Comparison of ENCODE assay signal across 1 cellular context in the genomic region with DNA sequence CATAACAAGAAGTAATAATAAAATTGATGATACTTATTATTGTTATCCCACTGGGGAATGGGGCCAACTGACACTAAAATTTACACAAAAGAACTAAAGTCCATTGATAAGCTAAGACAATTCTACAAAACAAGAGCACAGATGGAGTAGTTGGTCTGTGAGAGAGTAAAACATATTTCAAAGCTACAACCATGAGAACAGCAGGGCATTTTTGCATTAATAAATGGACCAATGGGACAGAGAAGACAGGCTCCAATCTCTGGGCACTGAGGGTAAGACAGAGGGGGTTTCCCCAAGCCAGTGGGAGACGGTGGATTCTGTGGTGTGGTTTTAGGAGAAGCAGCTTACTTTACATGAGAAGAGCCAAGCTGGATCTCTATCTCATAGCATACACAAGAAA.
TF ChIP-seq lines count a peak whose summit lies in the region.

No MANE protein-coding gene starts in this region.

TF ChIP-seq in GM23338, 12 proteins besides CTCF, POLR2A, EP300 and RAD21:
- TF ChIP-seq, protein P1, sequence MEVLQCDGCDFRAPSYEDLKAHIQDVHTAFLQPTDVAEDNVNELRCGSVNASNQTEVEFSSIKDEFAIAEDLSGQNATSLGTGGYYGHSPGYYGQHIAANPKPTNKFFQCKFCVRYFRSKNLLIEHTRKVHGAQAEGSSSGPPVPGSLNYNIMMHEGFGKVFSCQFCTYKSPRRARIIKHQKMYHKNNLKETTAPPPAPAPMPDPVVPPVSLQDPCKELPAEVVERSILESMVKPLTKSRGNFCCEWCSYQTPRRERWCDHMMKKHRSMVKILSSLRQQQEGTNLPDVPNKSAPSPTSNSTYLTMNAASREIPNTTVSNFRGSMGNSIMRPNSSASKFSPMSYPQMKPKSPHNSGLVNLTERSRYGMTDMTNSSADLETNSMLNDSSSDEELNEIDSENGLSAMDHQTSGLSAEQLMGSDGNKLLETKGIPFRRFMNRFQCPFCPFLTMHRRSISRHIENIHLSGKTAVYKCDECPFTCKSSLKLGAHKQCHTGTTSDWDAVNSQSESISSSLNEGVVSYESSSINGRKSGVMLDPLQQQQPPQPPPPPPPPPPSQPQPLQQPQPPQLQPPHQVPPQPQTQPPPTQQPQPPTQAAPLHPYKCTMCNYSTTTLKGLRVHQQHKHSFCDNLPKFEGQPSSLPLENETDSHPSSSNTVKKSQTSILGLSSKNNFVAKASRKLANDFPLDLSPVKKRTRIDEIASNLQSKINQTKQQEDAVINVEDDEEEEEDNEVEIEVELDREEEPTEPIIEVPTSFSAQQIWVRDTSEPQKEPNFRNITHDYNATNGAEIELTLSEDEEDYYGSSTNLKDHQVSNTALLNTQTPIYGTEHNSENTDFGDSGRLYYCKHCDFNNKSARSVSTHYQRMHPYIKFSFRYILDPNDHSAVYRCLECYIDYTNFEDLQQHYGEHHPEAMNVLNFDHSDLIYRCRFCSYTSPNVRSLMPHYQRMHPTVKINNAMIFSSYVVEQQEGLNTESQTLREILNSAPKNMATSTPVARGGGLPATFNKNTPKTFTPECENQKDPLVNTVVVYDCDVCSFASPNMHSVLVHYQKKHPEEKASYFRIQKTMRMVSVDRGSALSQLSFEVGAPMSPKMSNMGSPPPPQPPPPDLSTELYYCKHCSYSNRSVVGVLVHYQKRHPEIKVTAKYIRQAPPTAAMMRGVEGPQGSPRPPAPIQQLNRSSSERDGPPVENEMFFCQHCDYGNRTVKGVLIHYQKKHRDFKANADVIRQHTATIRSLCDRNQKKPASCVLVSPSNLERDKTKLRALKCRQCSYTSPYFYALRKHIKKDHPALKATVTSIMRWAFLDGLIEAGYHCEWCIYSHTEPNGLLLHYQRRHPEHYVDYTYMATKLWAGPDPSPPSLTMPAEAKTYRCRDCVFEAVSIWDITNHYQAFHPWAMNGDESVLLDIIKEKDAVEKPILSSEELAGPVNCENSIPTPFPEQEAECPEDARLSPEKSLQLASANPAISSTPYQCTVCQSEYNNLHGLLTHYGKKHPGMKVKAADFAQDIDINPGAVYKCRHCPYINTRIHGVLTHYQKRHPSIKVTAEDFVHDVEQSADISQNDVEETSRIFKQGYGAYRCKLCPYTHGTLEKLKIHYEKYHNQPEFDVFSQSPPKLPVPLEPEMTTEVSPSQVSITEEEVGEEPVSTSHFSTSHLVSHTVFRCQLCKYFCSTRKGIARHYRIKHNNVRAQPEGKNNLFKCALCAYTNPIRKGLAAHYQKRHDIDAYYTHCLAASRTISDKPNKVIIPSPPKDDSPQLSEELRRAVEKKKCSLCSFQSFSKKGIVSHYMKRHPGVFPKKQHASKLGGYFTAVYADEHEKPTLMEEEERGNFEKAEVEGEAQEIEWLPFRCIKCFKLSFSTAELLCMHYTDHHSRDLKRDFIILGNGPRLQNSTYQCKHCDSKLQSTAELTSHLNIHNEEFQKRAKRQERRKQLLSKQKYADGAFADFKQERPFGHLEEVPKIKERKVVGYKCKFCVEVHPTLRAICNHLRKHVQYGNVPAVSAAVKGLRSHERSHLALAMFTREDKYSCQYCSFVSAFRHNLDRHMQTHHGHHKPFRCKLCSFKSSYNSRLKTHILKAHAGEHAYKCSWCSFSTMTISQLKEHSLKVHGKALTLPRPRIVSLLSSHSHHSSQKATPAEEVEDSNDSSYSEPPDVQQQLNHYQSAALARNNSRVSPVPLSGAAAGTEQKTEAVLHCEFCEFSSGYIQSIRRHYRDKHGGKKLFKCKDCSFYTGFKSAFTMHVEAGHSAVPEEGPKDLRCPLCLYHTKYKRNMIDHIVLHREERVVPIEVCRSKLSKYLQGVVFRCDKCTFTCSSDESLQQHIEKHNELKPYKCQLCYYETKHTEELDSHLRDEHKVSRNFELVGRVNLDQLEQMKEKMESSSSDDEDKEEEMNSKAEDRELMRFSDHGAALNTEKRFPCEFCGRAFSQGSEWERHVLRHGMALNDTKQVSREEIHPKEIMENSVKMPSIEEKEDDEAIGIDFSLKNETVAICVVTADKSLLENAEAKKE (CRISPR knock-in tag; IDR thresholded peaks at IDR 0.05), result no peak
- no peak for TF ChIP-seq EZH2phosphoT487 (IDR thresholded peaks at IDR 0.05; ENCODE audit: unreplicated experiment)
- no peak for TF ChIP-seq EZH2 (IDR thresholded peaks at IDR 0.05; ENCODE audit: low read depth, unreplicated experiment)
- no peak for TF ChIP-seq CREB1 (CRISPR knock-in tag; IDR thresholded peaks at IDR 0.05; ENCODE audit: low read depth)
- no peak for TF ChIP-seq POLR2AphosphoS5 (IDR thresholded peaks at IDR 0.05; ENCODE audit: low read depth)
- no peak for TF ChIP-seq NANOG (IDR thresholded peaks at IDR 0.05; ENCODE audit: borderline replicate concordance)
- TF ChIP-seq, protein P2, sequence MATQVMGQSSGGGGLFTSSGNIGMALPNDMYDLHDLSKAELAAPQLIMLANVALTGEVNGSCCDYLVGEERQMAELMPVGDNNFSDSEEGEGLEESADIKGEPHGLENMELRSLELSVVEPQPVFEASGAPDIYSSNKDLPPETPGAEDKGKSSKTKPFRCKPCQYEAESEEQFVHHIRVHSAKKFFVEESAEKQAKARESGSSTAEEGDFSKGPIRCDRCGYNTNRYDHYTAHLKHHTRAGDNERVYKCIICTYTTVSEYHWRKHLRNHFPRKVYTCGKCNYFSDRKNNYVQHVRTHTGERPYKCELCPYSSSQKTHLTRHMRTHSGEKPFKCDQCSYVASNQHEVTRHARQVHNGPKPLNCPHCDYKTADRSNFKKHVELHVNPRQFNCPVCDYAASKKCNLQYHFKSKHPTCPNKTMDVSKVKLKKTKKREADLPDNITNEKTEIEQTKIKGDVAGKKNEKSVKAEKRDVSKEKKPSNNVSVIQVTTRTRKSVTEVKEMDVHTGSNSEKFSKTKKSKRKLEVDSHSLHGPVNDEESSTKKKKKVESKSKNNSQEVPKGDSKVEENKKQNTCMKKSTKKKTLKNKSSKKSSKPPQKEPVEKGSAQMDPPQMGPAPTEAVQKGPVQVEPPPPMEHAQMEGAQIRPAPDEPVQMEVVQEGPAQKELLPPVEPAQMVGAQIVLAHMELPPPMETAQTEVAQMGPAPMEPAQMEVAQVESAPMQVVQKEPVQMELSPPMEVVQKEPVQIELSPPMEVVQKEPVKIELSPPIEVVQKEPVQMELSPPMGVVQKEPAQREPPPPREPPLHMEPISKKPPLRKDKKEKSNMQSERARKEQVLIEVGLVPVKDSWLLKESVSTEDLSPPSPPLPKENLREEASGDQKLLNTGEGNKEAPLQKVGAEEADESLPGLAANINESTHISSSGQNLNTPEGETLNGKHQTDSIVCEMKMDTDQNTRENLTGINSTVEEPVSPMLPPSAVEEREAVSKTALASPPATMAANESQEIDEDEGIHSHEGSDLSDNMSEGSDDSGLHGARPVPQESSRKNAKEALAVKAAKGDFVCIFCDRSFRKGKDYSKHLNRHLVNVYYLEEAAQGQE (IDR thresholded peaks at IDR 0.05; ENCODE audit: unreplicated experiment), result no peak
- TF ChIP-seq ZNF114 (CRISPR knock-in tag; IDR thresholded peaks at IDR 0.05), result no peak
- TF ChIP-seq, protein P3, sequence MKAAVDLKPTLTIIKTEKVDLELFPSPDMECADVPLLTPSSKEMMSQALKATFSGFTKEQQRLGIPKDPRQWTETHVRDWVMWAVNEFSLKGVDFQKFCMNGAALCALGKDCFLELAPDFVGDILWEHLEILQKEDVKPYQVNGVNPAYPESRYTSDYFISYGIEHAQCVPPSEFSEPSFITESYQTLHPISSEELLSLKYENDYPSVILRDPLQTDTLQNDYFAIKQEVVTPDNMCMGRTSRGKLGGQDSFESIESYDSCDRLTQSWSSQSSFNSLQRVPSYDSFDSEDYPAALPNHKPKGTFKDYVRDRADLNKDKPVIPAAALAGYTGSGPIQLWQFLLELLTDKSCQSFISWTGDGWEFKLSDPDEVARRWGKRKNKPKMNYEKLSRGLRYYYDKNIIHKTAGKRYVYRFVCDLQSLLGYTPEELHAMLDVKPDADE (IDR thresholded peaks at IDR 0.05), result no peak
- TF ChIP-seq ZNF331 (CRISPR knock-in tag; IDR thresholded peaks at IDR 0.05; ENCODE audit: low read depth), result no peak
- no peak for TF ChIP-seq STAT1 (IDR thresholded peaks at IDR 0.05; ENCODE audit: unreplicated experiment)
- TF ChIP-seq JUNB (IDR thresholded peaks at IDR 0.05; ENCODE audit: unreplicated experiment), result no peak
